Comparison of ENCODE assay signal across 8 cellular contexts in genomic region chr1:176205322-176205914, GRCh38. TPM values are rescaled to one million over a fixed set of nuclear protein-coding genes. Genes with fewer than 3 reads are reported as not detected.
A peak's percentile ranks its signal among the peaks of the same experiment; 100 is the strongest.
DNase-seq lines count a peak whose midpoint lies in the region; ATAC-seq and TF ChIP-seq lines count a peak whose summit lies in the region.

No MANE protein-coding gene starts in this region.

- no peaks in the 10 kb centered on the region for H3K9me3 ChIP-seq in mucosa of rectum (ENCODE audit: control insufficient read depth in 2 of 2, low read length in 2 of 2)

- H3K27me3 Mint-ChIP-seq in Calu3 (ENCODE audit: unreplicated experiment) (no peaks in the 10 kb centered on the region), MCF 10A (ENCODE audit: insufficient read depth, unreplicated experiment) (no peaks in the 10 kb centered on the region)

- TF ChIP-seq CTCF in Calu3 (IDR thresholded peaks at IDR 0.05; ENCODE audit: unreplicated experiment): no peak
- TF ChIP-seq CTCF in MCF 10A (IDR thresholded peaks at IDR 0.05; ENCODE audit: unreplicated experiment): no peak

- H3K27ac ChIP-seq in mucosa of rectum (ENCODE audit: low read depth in 2 of 2, low read length in 2 of 2): peak overlapping the region; percentile 97

- H3K9me3 Mint-ChIP-seq in Calu3 (ENCODE audit: low read depth, unreplicated experiment) (no peaks in the 10 kb centered on the region), MCF 10A (ENCODE audit: unreplicated experiment) (no peaks in the 10 kb centered on the region)

- CTCF ChIA-PET in Calu3 (lab: Charles Lee) (no interaction called here), MCF 10A (lab: Yijun Ruan, JAX) (interaction anchor here (1.0 to 2.2 kb wide), 2 partner anchors 86 to 832 kb away, joined by 4 to 10 read pairs; no protein-coding TSS in a partner anchor)

- ATAC-seq in HG02970 (IDR thresholded peaks at IDR 0.05; ENCODE audit: low FRiP score, unreplicated experiment) (no peak), HG03097 (IDR thresholded peaks at IDR 0.05; ENCODE audit: low FRiP score, unreplicated experiment) (no peak)

- H3K4me3 Mint-ChIP-seq in Calu3 (ENCODE audit: low read depth, unreplicated experiment) (peak overlapping the region; percentile 84), MCF 10A (ENCODE audit: unreplicated experiment) (peak overlapping the region; percentile 83)

- no peak for DNase-seq in Calu3
- DNase-seq in Kasumi-1 (lab: John Stamatoyannopoulos, UW): peak; percentile 37 to 43
- peak; percentile 31 for DNase-seq in MCF 10A (ENCODE audit: unreplicated experiment)
- DNase-seq in stimulated activated CD4-positive, alpha-beta T cell treated with anti-CD3 and anti-CD28 coated beads, Interleukin-4, amount 100 ng/mL, for 24 hours: no peak
- DNase-seq in stimulated activated CD4-positive, alpha-beta T cell treated with anti-CD3 and anti-CD28 coated beads, Interleukin-15, amount 100 ng/mL, for 24 hours: no peak

- H3K4me1 Mint-ChIP-seq in Calu3 (ENCODE audit: low read depth, unreplicated experiment): peaks cover 34% of the 10 kb centered on the region
- H3K4me1 Mint-ChIP-seq in MCF 10A (ENCODE audit: insufficient read depth, unreplicated experiment): peaks cover 34% of the 10 kb centered on the region

- POLR2A ChIA-PET in MCF 10A (lab: Yijun Ruan, JAX): interaction anchor here (0.6 to 2.8 kb wide), 10 partner anchors 10 to 1390 kb away, joined by 3 to 13 read pairs (median 4); partner anchors contain the start of gene MRPS14

- BruUV-seq in Calu3 (replicated peaks; lab: Mats Ljungman, UMichigan): no TSS peak
- no TSS peak for BruUV-seq in MCF 10A (replicated peaks; lab: Mats Ljungman, UMichigan)

- H3K27ac Mint-ChIP-seq in Calu3 (ENCODE audit: unreplicated experiment) (peak overlapping the region; percentile 86), MCF 10A (ENCODE audit: low read depth, unreplicated experiment) (peak overlapping the region; percentile 57)

- peak overlapping the region; percentile 18 to 93 for H3K9ac ChIP-seq in mucosa of rectum (ENCODE audit: low read depth in 1 of 2, low read length in 2 of 2)

- no peaks in the 10 kb centered on the region for H3K27me3 ChIP-seq in mucosa of rectum (ENCODE audit: control insufficient read depth in 2 of 2, insufficient read depth in 2 of 2, low read length in 2 of 2)

- no peaks in the 10 kb centered on the region for H3K36me3 ChIP-seq in mucosa of rectum (ENCODE audit: control insufficient read depth in 2 of 2, insufficient read depth in 2 of 2, low read length in 2 of 2)

- H3K4me1 ChIP-seq in mucosa of rectum (ENCODE audit: control insufficient read depth in 2 of 2, insufficient read depth in 2 of 2, low read length in 2 of 2): peaks cover 5 to 19% of the 10 kb centered on the region in 2 donors

- H3K36me3 Mint-ChIP-seq in Calu3 (ENCODE audit: insufficient read depth, unreplicated experiment) (peaks cover 40% of the 10 kb centered on the region), MCF 10A (ENCODE audit: insufficient read depth, unreplicated experiment) (no peaks in the 10 kb centered on the region)

- H3K4me3 ChIP-seq in mucosa of rectum (ENCODE audit: low read length in 2 of 2): peak overlapping the region; percentile 93

- intact Hi-C loops in Calu3 (cut with micrococcal nuclease; ENCODE audit: unreplicated experiment): no loop called here
- intact Hi-C loops in MCF 10A (cut with micrococcal nuclease): loop anchor here (5.0 to 10.0 kb wide), 3 partner anchors 88 to 1201 kb away; no protein-coding TSS in a partner anchor

RNA-seq across cellular contexts. Expression of gene COP1, which starts 1.7 kb away (rescaled TPM):
- total RNA-seq in Calu3 (2022) (41.8 and 45.5 TPM in 2 replicates), MCF 10A (2022) (41.6 and 47.0 TPM in 2 replicates)

Comparison
In these comparisons a context has a peak if more than half of its experiments do, and no peak if none do; other contexts are left out.
1. DNase-seq: peak in Kasumi-1 (2 of 2) and MCF 10A (single experiment); none in Calu3 (single experiment), stimulated activated CD4-positive, alpha-beta T cell treated with anti-CD3 and anti-CD28 coated beads, Interleukin-4, amount 100 ng/mL, for 24 hours (single experiment) and stimulated activated CD4-positive, alpha-beta T cell treated with anti-CD3 and anti-CD28 coated beads, Interleukin-15, amount 100 ng/mL, for 24 hours (single experiment).